ENCODE assay signal across 8 cellular contexts in the genomic region with DNA sequence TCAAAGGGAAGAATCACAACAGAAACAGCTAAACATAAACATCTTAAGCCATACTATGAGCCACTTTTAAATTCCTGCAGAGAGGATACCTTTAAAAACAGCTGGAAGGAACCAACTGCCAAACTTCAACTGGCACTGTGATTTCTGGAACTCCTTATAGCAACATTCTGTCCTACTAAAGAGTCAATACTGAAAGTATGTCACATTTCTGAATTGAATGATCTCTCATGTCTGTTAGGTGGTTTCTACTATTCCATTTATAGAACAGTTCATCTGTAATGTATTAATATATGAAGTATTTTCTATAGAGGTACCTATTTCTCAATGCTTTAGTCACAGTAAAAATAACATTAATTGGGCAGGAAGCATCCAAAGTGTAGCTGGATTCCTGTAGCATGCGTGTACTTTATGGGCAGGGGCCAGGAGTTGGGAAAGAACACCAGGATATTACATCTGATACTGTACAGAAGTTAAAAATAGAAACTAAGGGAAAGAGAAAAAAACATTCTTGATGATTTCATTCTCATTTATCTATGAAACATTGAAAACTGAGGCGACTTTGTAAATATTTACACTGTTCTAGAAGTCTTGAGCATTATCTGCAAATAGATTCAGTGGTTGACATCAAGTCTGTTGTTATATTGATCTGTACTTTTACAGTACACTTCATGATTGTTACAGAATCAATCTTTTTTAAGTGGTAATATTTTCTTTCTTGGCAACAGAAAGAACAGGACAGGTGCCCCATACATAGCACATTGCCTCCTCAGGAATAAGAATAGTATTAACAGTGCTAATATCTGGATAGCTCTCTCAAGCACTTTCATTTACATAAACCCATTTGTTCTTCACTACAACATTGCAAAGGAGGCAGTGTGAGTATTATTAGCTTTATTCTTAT. TPM values are rescaled to one million over a fixed set of nuclear protein-coding genes. Genes with fewer than 3 reads are reported as not detected.
DNase-seq lines count a peak whose midpoint lies in the region; ATAC-seq and TF ChIP-seq lines count a peak whose summit lies in the region.

No MANE protein-coding gene starts in this region.

- peak overlapping the region; percentile 0 for H3K4me3 Mint-ChIP-seq in stimulated activated effector memory CD8-positive, alpha-beta T cell treated with anti-CD3 and anti-CD28 coated beads, Interleukin-12 subunit alpha, Interleukin-12 subunit beta, amount 100 ng/mL, for 72 hours
- H3K4me3 Mint-ChIP-seq in naive thymus-derived CD4-positive, alpha-beta T cell = no peak overlapping the region

- POLR2A ChIA-PET in GM10248 (lab: Yijun Ruan, JAX) = no interaction called here
- POLR2A ChIA-PET in naive thymus-derived CD4-positive, alpha-beta T cell (lab: Charles Lee) = no interaction called here

- ATAC-seq in stimulated activated effector memory CD8-positive, alpha-beta T cell treated with anti-CD3 and anti-CD28 coated beads, Interleukin-12 subunit alpha, Interleukin-12 subunit beta, amount 100 ng/mL, for 72 hours = peak; percentile 60
- ATAC-seq in naive thymus-derived CD4-positive, alpha-beta T cell = no peak

- H3K9me3 ChIP-seq in naive thymus-derived CD4-positive, alpha-beta T cell (ENCODE audit: control insufficient read depth in 2 of 3, low read length in 3 of 3) = no peaks in the 10 kb centered on the region

- peaks cover 16% of the 10 kb centered on the region for H3K4me1 Mint-ChIP-seq in stimulated activated effector memory CD8-positive, alpha-beta T cell treated with anti-CD3 and anti-CD28 coated beads, Interleukin-12 subunit alpha, Interleukin-12 subunit beta, amount 100 ng/mL, for 72 hours
- H3K4me1 Mint-ChIP-seq in naive thymus-derived CD4-positive, alpha-beta T cell = peaks cover 0 to 7% (median 0%) of the 10 kb centered on the region in 7 donors

- H3K27ac ChIP-seq in naive thymus-derived CD4-positive, alpha-beta T cell (ENCODE audit: low read depth, low read length) = no peak overlapping the region

- no peaks in the 10 kb centered on the region for H3K9me3 Mint-ChIP-seq in stimulated activated effector memory CD8-positive, alpha-beta T cell treated with anti-CD3 and anti-CD28 coated beads, Interleukin-12 subunit alpha, Interleukin-12 subunit beta, amount 100 ng/mL, for 72 hours
- no peaks in the 10 kb centered on the region for H3K9me3 Mint-ChIP-seq in naive thymus-derived CD4-positive, alpha-beta T cell

- H3K27ac Mint-ChIP-seq in stimulated activated effector memory CD8-positive, alpha-beta T cell treated with anti-CD3 and anti-CD28 coated beads, Interleukin-12 subunit alpha, Interleukin-12 subunit beta, amount 100 ng/mL, for 72 hours = no peak overlapping the region
- peak overlapping the region in 1 of 9 donors; percentile 19 for H3K27ac Mint-ChIP-seq in naive thymus-derived CD4-positive, alpha-beta T cell

- H3K4me3 ChIP-seq in fibroblast of pulmonary artery (replicated peaks; ENCODE audit: low read depth, low read length) = no peak overlapping the region
- no peak overlapping the region for H3K4me3 ChIP-seq in naive thymus-derived CD4-positive, alpha-beta T cell (ENCODE audit: low read length)

- H3K36me3 ChIP-seq in naive thymus-derived CD4-positive, alpha-beta T cell (ENCODE audit: control insufficient read depth in 2 of 3, insufficient read depth in 3 of 3, low read length in 3 of 3) = no peaks in the 10 kb centered on the region

- H3K36me3 Mint-ChIP-seq in stimulated activated effector memory CD8-positive, alpha-beta T cell treated with anti-CD3 and anti-CD28 coated beads, Interleukin-12 subunit alpha, Interleukin-12 subunit beta, amount 100 ng/mL, for 72 hours = no peaks in the 10 kb centered on the region
- H3K36me3 Mint-ChIP-seq in naive thymus-derived CD4-positive, alpha-beta T cell = no peaks in the 10 kb centered on the region

- H3K27me3 ChIP-seq in naive thymus-derived CD4-positive, alpha-beta T cell (ENCODE audit: control insufficient read depth in 2 of 2, insufficient read depth in 2 of 2, low read length in 2 of 2) = no peaks in the 10 kb centered on the region

- no peaks in the 10 kb centered on the region for H3K4me1 ChIP-seq in naive thymus-derived CD4-positive, alpha-beta T cell (ENCODE audit: control insufficient read depth in 2 of 2, insufficient read depth in 2 of 2, low read length in 2 of 2)

- CTCF ChIA-PET in GM10248 (lab: Yijun Ruan, JAX) = interaction anchor here (0.8 to 1.6 kb wide), 5 partner anchors 19 to 96 kb away, joined by 3 to 4 read pairs (median 3); no protein-coding TSS in a partner anchor
- CTCF ChIA-PET in naive thymus-derived CD4-positive, alpha-beta T cell (lab: Charles Lee) = interaction anchor here (0.6 to 0.7 kb wide), 2 partner anchors 11 to 136 kb away, joined by 3 to 4 read pairs; no protein-coding TSS in a partner anchor

- TF ChIP-seq CTCF in GM10248 (IDR thresholded peaks at IDR 0.05; ENCODE audit: control extremely low read depth, extremely low read depth, low read depth, missing control alignments) (no peak), fibroblast of pulmonary artery (IDR thresholded peaks at IDR 0.05; ENCODE audit: low read length, missing control alignments) (no peak)

- peaks cover 0 to 9% (median 0%) of the 10 kb centered on the region in 5 donors for H3K27me3 Mint-ChIP-seq in naive thymus-derived CD4-positive, alpha-beta T cell

- intact Hi-C loops in naive thymus-derived CD4-positive, alpha-beta T cell (cut with micrococcal nuclease) = no loop called here

- DNase-seq in GM10248 (ENCODE audit: extremely low spot score) (peak; percentile 39), HCEC 1CT (peak; percentile 99), NCI-H2029 treated with DMSO at 0.1 percent for 48 hours (lab: John Stamatoyannopoulos, UW) (peak; percentile 26), fibroblast of pulmonary artery (ENCODE audit: low read depth) (peak; percentile 97), NCI-H1105 (lab: John Stamatoyannopoulos, UW) (no peak), NCI-H446 (lab: John Stamatoyannopoulos, UW) (no peak)
- DNase-seq in stimulated activated effector memory CD8-positive, alpha-beta T cell treated with anti-CD3 and anti-CD28 coated beads, Interleukin-12 subunit alpha, Interleukin-12 subunit beta, amount 100 ng/mL, for 72 hours (ENCODE audit: low spot score in 2 of 2) = no peak
- DNase-seq in naive thymus-derived CD4-positive, alpha-beta T cell = no peak

RNA-seq across cellular contexts. Expression of a gene that starts 6.1 kb away (rescaled TPM):
- total RNA-seq in naive thymus-derived CD4-positive, alpha-beta T cell = 10 to 100 TPM; 16.3 to 27.6 (median 25.8) TPM
- polyA plus RNA-seq in naive thymus-derived CD4-positive, alpha-beta T cell = 10 to 100 TPM; 28.1 to 35.3 TPM

Comparison
In these comparisons a context has a peak if more than half of its experiments do, and no peak if none do; other contexts are left out.
1. DNase-seq: peak in GM10248 (single experiment), HCEC 1CT (single experiment), NCI-H2029 treated with DMSO at 0.1 percent for 48 hours (single experiment) and fibroblast of pulmonary artery (single experiment); none in stimulated activated effector memory CD8-positive, alpha-beta T cell treated with anti-CD3 and anti-CD28 coated beads, Interleukin-12 subunit alpha, Interleukin-12 subunit beta, amount 100 ng/mL, for 72 hours (0 of 2), naive thymus-derived CD4-positive, alpha-beta T cell (0 of 9), NCI-H1105 (single experiment) and NCI-H446 (0 of 2).